ENCODE assay signal across 8 cellular contexts in genomic region chr11:798093-798713, GRCh38. TPM values are rescaled to one million over a fixed set of nuclear protein-coding genes. Genes with fewer than 3 reads are reported as not detected.
DNase-seq lines count a peak whose midpoint lies in the region; ATAC-seq and TF ChIP-seq lines count a peak whose summit lies in the region.

Gene SLC25A22 (minus strand): TSS chr11:798281. CDS start chr11:795006, 3,275 bp downstream.

- CTCF ChIA-PET in A673 (lab: Charles Lee): no interaction called here

- peak; percentile 66 for TF ChIP-seq POLR2A in GM18526 (IDR thresholded peaks at IDR 0.05; ENCODE audit: extremely low read depth, insufficient read length)

- H3K9ac ChIP-seq in colonic mucosa (ENCODE audit: low read depth in 2 of 2, low read length in 2 of 2): peak within 1 kb of the TSS; percentile 75 to 86

- POLR2A ChIA-PET in A673 (lab: Charles Lee; ENCODE audit: low non-redundant PET): no interaction called here

- intact Hi-C loops in A673 (cut with micrococcal nuclease; ENCODE audit: unreplicated experiment): no loop called here
- intact Hi-C loops in colonic mucosa (cut with DNase I): no loop called here

- ATAC-seq in HG03066 (IDR thresholded peaks at IDR 0.05; ENCODE audit: low read depth, unreplicated experiment): peak; percentile 45
- ATAC-seq in left lobe of liver: peak; percentile 64

- DNase-seq in A673 (ENCODE audit: low spot score) (peak; percentile 89), NCI-H226 (peak; percentile 66), colonic mucosa (peak; percentile 83), left lobe of liver (ENCODE audit: low spot score) (peak; percentile 78)
- peak; percentile 80 for DNase-seq in activated CD4-positive, alpha-beta T cell treated with anti-CD3 and anti-CD28 coated beads for 4 hours
- DNase-seq in stimulated activated CD4-positive, alpha-beta T cell treated with anti-CD3 and anti-CD28 coated beads, Interleukin-2, amount 100 ng/mL, for 4 hours (ENCODE audit: low read depth): peak; percentile 75

- H3K4me1 ChIP-seq in A673 (ENCODE audit: insufficient read depth, low read length, poor library complexity, severe bottlenecking): peaks cover 7% of the 10 kb centered on the region
- H3K4me1 ChIP-seq in colonic mucosa: peaks cover 7% of the 10 kb centered on the region

- peaks cover 16% of the 10 kb centered on the region for H3K36me3 ChIP-seq in A673 (ENCODE audit: insufficient read depth, low read length, poor library complexity, severe bottlenecking)
- no peaks in the 10 kb centered on the region for H3K36me3 ChIP-seq in colonic mucosa

- peak; percentile 63 for TF ChIP-seq CTCF in A673 (conservative IDR thresholded peaks at IDR 0.05; ENCODE audit: low read depth, low read length)
- peak; percentile 66 for TF ChIP-seq CTCF in colonic mucosa (IDR thresholded peaks at IDR 0.05)

- peak within 1 kb of the TSS; percentile 75 for H3K4me3 ChIP-seq in A673 (ENCODE audit: low read depth, low read length, poor library complexity, severe bottlenecking)
- peak within 1 kb of the TSS; percentile 92 for H3K4me3 ChIP-seq in colonic mucosa

- H3K27me3 ChIP-seq in A673 (replicated peaks; ENCODE audit: insufficient read depth, low read depth, low read length, poor library complexity) (no peaks in the 10 kb centered on the region), colonic mucosa (no peaks in the 10 kb centered on the region)

- H3K27ac ChIP-seq in A673 (ENCODE audit: low read depth, low read length, poor library complexity, severe bottlenecking) (peak within 1 kb of the TSS; percentile 89), colonic mucosa (peak within 1 kb of the TSS; percentile 80)

- no TSS peak for BruUV-seq in A673 (replicated peaks; lab: Mats Ljungman, UMichigan)

- no peaks in the 10 kb centered on the region for H3K9me3 ChIP-seq in A673 (ENCODE audit: low read depth, low read length, poor library complexity, severe bottlenecking)
- H3K9me3 ChIP-seq in colonic mucosa: no peaks in the 10 kb centered on the region

RNA-seq across cellular contexts. Expression of gene SLC25A22, which starts in this region (rescaled TPM):
- total RNA-seq in A673 (2021) (33.3 and 38.1 TPM in 2 replicates), colonic mucosa (10 to 100 TPM; 31.8 to 37.7 TPM), left lobe of liver (51.4 TPM)

Comparison
In these comparisons a context has a peak if more than half of its experiments do, and no peak if none do; other contexts are left out.
1. Peak in every context shown above with its lines: DNase-seq, ATAC-seq, H3K4me3 ChIP-seq and H3K27ac ChIP-seq.